1 cellular context compared by ENCODE assay signal in the genomic region with DNA sequence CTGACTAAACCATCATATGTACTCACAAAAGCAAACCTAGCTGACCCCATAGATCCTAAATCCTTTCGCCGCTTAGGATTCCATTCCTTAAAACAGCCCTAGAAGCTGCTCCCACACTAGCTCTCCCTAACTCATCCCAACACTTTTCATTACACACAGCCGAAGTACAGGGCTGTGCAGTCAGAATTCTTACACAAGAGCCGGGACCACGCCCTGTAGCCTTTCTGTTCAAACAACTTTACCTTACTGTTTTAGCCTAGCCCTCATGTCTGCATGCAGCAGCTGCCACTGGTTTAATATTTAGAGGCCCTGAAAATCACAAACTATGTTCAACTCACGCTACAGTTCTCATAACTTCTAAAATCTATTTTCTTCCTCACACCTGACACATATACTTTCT.
TF ChIP-seq lines count a peak whose summit lies in the region.

No MANE protein-coding gene starts in this region.

TF ChIP-seq in HepG2, 621 proteins besides CTCF, POLR2A, EP300 and RAD21:
- TF ChIP-seq ZNF564 (CRISPR knock-in tag; IDR thresholded peaks at IDR 0.05) (peak; percentile 99), ZNF292 (CRISPR knock-in tag; IDR thresholded peaks at IDR 0.05; ENCODE audit: borderline replicate concordance, low read depth) (peak; percentile 30; the same call in 1 of the 2 replicates), CEBPB (IDR thresholded peaks at IDR 0.05; ENCODE audit: borderline replicate concordance, low read depth, low read length) (peak; percentile 51; the same call in 1 of the 2 replicates), CEBPG (CRISPR knock-in tag; IDR thresholded peaks at IDR 0.05) (peak; percentile 69), ERF (CRISPR knock-in tag; IDR thresholded peaks at IDR 0.05) (0 out of 2 replicates have a peak, but pooled peaks have one; percentile 11), SP5 (CRISPR knock-in tag; IDR thresholded peaks at IDR 0.05; ENCODE audit: borderline replicate concordance, low read depth) (0 out of 2 replicates have a peak, but pooled peaks have one; percentile 43), ZNF331 (CRISPR knock-in tag; IDR thresholded peaks at IDR 0.05) (peak; percentile 50; the same call in 1 of the 2 replicates), KLF12 (CRISPR knock-in tag; IDR thresholded peaks at IDR 0.05; ENCODE audit: borderline replicate concordance) (0 out of 2 replicates have a peak, but pooled peaks have one; percentile 55), GATAD2A (CRISPR knock-in tag; IDR thresholded peaks at IDR 0.05) (0 out of 2 replicates have a peak, but pooled peaks have one; percentile 20)
